In the genomic region with DNA sequence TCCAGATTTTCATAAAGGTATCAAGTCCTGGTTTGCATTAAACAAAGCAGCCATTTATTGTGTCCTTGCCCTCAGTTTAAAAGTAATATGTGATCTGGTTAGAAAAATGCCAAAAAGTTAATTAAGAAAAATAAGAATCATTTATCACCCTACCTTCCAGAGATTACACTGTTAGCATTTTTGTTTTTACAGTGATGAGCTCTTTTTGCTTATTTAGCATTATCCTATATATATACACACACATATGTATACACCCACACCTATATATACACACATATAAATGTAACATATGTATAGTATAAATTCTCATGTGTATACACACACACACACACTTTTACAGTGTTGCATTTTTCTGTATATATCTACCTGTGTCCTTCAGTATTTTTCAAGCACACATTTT, we compare ENCODE assay signal across 4 cellular contexts.
A peak's percentile ranks its signal among the peaks of the same experiment; 100 is the strongest.
TF ChIP-seq lines count a peak whose summit lies in the region.

No MANE protein-coding gene starts in this region.

TF ChIP-seq in HepG2, 621 proteins besides CTCF, POLR2A, EP300 and RAD21:
- TF ChIP-seq ZSCAN29 (CRISPR knock-in tag; conservative IDR thresholded peaks at IDR 0.05) (no peak), ZBTB38 (CRISPR knock-in tag; IDR thresholded peaks at IDR 0.05) (no peak), MAFF (IDR thresholded peaks at IDR 0.05; ENCODE audit: low read depth, low read length) (peak; percentile 67), MAFK (conservative IDR thresholded peaks at IDR 0.05 in 1 of 2, IDR thresholded peaks at IDR 0.05 in 1 of 2; ENCODE audit: low read length in 2 of 2) (peak; percentile 68 to 76)
- TF ChIP-seq, protein P1, sequence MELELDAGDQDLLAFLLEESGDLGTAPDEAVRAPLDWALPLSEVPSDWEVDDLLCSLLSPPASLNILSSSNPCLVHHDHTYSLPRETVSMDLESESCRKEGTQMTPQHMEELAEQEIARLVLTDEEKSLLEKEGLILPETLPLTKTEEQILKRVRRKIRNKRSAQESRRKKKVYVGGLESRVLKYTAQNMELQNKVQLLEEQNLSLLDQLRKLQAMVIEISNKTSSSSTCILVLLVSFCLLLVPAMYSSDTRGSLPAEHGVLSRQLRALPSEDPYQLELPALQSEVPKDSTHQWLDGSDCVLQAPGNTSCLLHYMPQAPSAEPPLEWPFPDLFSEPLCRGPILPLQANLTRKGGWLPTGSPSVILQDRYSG (CRISPR knock-in tag; IDR thresholded peaks at IDR 0.05): no peak

TF ChIP-seq in A549, 52 proteins besides CTCF, POLR2A, EP300 and RAD21:
- TF ChIP-seq MAFK (IDR thresholded peaks at IDR 0.05; ENCODE audit: partially characterized antibody) (peak; percentile 67), ZNF302 (CRISPR knock-in tag; IDR thresholded peaks at IDR 0.05) (no peak)

TF ChIP-seq in IMR-90, 13 proteins besides CTCF, POLR2A, EP300 and RAD21:
- TF ChIP-seq CEBPB (IDR thresholded peaks at IDR 0.05; ENCODE audit: low read depth, low read length) (no peak), MAFK (IDR thresholded peaks at IDR 0.05; ENCODE audit: low read depth, low read length) (peak; percentile 53; the same call in 1 of the 2 replicates)

TF ChIP-seq in K562, 482 proteins besides CTCF, POLR2A, EP300 and RAD21:
- TF ChIP-seq RAD51 (IDR thresholded peaks at IDR 0.05; ENCODE audit: borderline replicate concordance, low read depth) (no peak), ZNF316 (IDR thresholded peaks at IDR 0.05) (peak; percentile 11; the same call in 1 of the 2 replicates), NFIC (IDR thresholded peaks at IDR 0.05) (no peak)
